ENCODE assay signal across 8 cellular contexts in the genomic region with DNA sequence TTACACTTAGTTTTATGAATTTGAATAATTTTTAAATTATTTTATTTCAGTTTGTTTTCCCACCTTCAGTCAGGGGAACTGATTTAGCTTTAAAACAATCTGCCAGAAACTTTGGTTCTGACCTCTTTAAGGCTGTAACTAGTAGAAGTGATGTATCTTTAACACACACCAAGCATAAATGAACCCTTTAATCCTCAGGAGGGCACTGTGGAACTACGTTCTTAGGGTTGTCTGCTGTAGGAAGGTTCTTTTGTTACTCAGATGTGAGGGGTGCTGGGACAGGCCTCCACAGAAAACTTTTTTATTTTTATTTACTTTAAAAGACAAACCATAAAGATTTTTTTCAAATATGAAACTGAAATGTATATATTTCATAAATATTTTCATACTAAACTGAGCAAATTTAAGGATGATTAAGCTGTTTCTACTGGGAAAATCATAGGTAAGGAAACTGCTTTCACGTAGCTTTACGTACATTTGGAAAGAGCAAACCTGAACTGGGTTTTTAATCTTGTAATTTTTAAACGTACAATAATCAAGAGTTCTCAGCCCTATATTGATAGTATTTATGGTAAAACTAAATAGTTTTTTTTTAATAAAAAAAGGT. TPM values are rescaled to one million over a fixed set of nuclear protein-coding genes. Genes with fewer than 3 reads are reported as not detected.
A peak's percentile ranks its signal among the peaks of the same experiment; 100 is the strongest.
DNase-seq lines count a peak whose midpoint lies in the region; ATAC-seq and TF ChIP-seq lines count a peak whose summit lies in the region.

No MANE protein-coding gene starts in this region.

- H3K27ac Mint-ChIP-seq in nephron: no peak overlapping the region

- peak overlapping the region; percentile 100; the same call in 1 of the 2 replicates for H3K4me3 ChIP-seq in PC-9

- no peaks in the 10 kb centered on the region for H3K36me3 Mint-ChIP-seq in nephron (ENCODE audit: low read depth)

- H3K9me3 ChIP-seq in PC-9 (ENCODE audit: insufficient read depth, low read depth): no peaks in the 10 kb centered on the region

- peaks cover 28% of the 10 kb centered on the region for H3K36me3 ChIP-seq in PC-9 (ENCODE audit: low read depth)

- H2AFZ ChIP-seq in PC-9: no peak overlapping the region

- H3K4me3 Mint-ChIP-seq in nephron: peak overlapping the region in 1 of 3 experiments; percentile 19

- peak overlapping the region; percentile 89 for H3K4me2 ChIP-seq in PC-9

- H3K27me3 ChIP-seq in PC-9 (ENCODE audit: insufficient read depth, low read depth): no peaks in the 10 kb centered on the region

- peaks cover 15% of the 10 kb centered on the region for H3F3A ChIP-seq in PC-9 (ENCODE audit: insufficient read depth, low read depth)

- H3K4me1 ChIP-seq in PC-9 (replicated peaks; ENCODE audit: insufficient read depth): peaks cover 45% of the 10 kb centered on the region

- H3K9me2 ChIP-seq in PC-9 (ENCODE audit: insufficient read depth): no peaks in the 10 kb centered on the region

- no peak for ATAC-seq in HG03460 (IDR thresholded peaks at IDR 0.05; ENCODE audit: unreplicated experiment)

- H3K4me1 Mint-ChIP-seq in nephron: peaks cover 10% of the 10 kb centered on the region

- CTCF ChIA-PET in PC-9 (lab: Charles Lee): interaction anchor here (0.6 to 2.2 kb wide), 4 partner anchors 267 to 840 kb away, joined by 3 to 5 read pairs (median 4); no protein-coding TSS in a partner anchor

- DNase-seq in GM13977 (ENCODE audit: low spot score): peak; percentile 67
- peak; percentile 58 for DNase-seq in KBM-7
- DNase-seq in PC-9: peak; percentile 42 to 65
- no peak for DNase-seq in epithelial cell of prostate (ENCODE audit: low read depth, low spot score)
- no peak for DNase-seq in activated T-cell treated with anti-CD3 and anti-CD28 coated beads, Interleukin-2, amount 50 U/mL, for 48 hours

- peak overlapping the region; percentile 31 for H3K27ac ChIP-seq in 22Rv1
- 0 out of 2 replicates have a peak overlapping the region, but pooled peaks have one; percentile 50 for H3K27ac ChIP-seq in PC-9
- H3K27ac ChIP-seq in epithelial cell of prostate: peak overlapping the region; percentile 75

- in situ Hi-C loops in GM13977 (cut with MboI; ENCODE audit: low pct_unique_long_range_greater_than_20kb, low sequenced_read_pairs, unreplicated experiment) (no loop called here), KBM-7 (cut with MboI; ENCODE audit: low pct_unique_long_range_greater_than_20kb, low sequenced_read_pairs) (no loop called here)

- POLR2A ChIA-PET in PC-9 (lab: Charles Lee; ENCODE audit: unreplicated experiment): interaction anchor here (0.7 kb wide), 1 partner anchor 932 kb away, joined by 3 read pairs; no protein-coding TSS in a partner anchor

- peaks cover 51% of the 10 kb centered on the region for H3K27me3 Mint-ChIP-seq in nephron (ENCODE audit: low read depth)

- peak; percentile 80 for TF ChIP-seq CTCF in 22Rv1 (IDR thresholded peaks at IDR 0.05)
- peak; percentile 54 for TF ChIP-seq CTCF in GM13977 (IDR thresholded peaks at IDR 0.05; ENCODE audit: extremely low read depth, insufficient read depth, missing control alignments)
- peak; percentile 72 for TF ChIP-seq CTCF in PC-9 (conservative IDR thresholded peaks at IDR 0.05)
- TF ChIP-seq CTCF in nephron (IDR thresholded peaks at IDR 0.05; ENCODE audit: unreplicated experiment in 3 of 3): peak; percentile 65 to 80 (median 67)

- peaks cover 14% of the 10 kb centered on the region for H4K20me1 ChIP-seq in PC-9 (ENCODE audit: insufficient read depth)

- intact Hi-C loops in PC-9 (cut with micrococcal nuclease; ENCODE audit: unreplicated experiment): loop anchor here (1.0 to 10.0 kb wide), 9 partner anchors 61 to 1331 kb away; no protein-coding TSS in a partner anchor

- H3K9me3 Mint-ChIP-seq in nephron: no peaks in the 10 kb centered on the region

- peaks cover 45% of the 10 kb centered on the region for H3K79me2 ChIP-seq in PC-9 (ENCODE audit: low read depth)

- no TSS peak for BruUV-seq in PC-9 (replicated peaks; lab: Mats Ljungman, UMichigan)

RNA-seq across cellular contexts. Expression of gene KLF4, which starts 5.3 kb away (rescaled TPM):
- 48.5 and 49.0 TPM in 2 replicates for total RNA-seq in PC-9 (2021)

Comparison
In these comparisons a context has a peak if more than half of its experiments do, and no peak if none do; other contexts are left out.
1. DNase-seq: peak in GM13977 (single experiment), KBM-7 (single experiment) and PC-9 (2 of 2); none in epithelial cell of prostate (single experiment) and activated T-cell treated with anti-CD3 and anti-CD28 coated beads, Interleukin-2, amount 50 U/mL, for 48 hours (0 of 2).
2. Peak in every context shown above with its lines, with median percentiles within 50 percentile points of each other: H3K27ac ChIP-seq and CTCF ChIP-seq.